ENCODE assay signal across 2 cellular contexts in genomic region chr11:103987631-103988594, GRCh38.
A peak's percentile ranks its signal among the peaks of the same experiment; 100 is the strongest.
TF ChIP-seq lines count a peak whose summit lies in the region.

No MANE protein-coding gene starts in this region.

TF ChIP-seq in A549, 52 proteins besides CTCF, POLR2A, EP300 and RAD21:
- TF ChIP-seq MAFK (IDR thresholded peaks at IDR 0.05; ENCODE audit: partially characterized antibody) = peak; percentile 14
- TF ChIP-seq KDM5A (IDR thresholded peaks at IDR 0.05) = no peak

TF ChIP-seq in GM23338, 12 proteins besides CTCF, POLR2A, EP300 and RAD21:
- TF ChIP-seq ZNF331 (CRISPR knock-in tag; IDR thresholded peaks at IDR 0.05; ENCODE audit: low read depth) (no peak), EZH2phosphoT487 (IDR thresholded peaks at IDR 0.05; ENCODE audit: unreplicated experiment) (no peak), STAT1 (IDR thresholded peaks at IDR 0.05; ENCODE audit: unreplicated experiment) (no peak), ZNF114 (CRISPR knock-in tag; IDR thresholded peaks at IDR 0.05) (no peak), EZH2 (IDR thresholded peaks at IDR 0.05; ENCODE audit: low read depth, unreplicated experiment) (no peak), JUNB (IDR thresholded peaks at IDR 0.05; ENCODE audit: unreplicated experiment) (no peak), ETS1 (IDR thresholded peaks at IDR 0.05) (no peak), POLR2AphosphoS5 (IDR thresholded peaks at IDR 0.05; ENCODE audit: low read depth) (no peak), ZNF462 (CRISPR knock-in tag; IDR thresholded peaks at IDR 0.05) (no peak), CREB1 (CRISPR knock-in tag; IDR thresholded peaks at IDR 0.05; ENCODE audit: low read depth) (no peak), NANOG (IDR thresholded peaks at IDR 0.05; ENCODE audit: borderline replicate concordance) (no peak)
- TF ChIP-seq, protein P1, sequence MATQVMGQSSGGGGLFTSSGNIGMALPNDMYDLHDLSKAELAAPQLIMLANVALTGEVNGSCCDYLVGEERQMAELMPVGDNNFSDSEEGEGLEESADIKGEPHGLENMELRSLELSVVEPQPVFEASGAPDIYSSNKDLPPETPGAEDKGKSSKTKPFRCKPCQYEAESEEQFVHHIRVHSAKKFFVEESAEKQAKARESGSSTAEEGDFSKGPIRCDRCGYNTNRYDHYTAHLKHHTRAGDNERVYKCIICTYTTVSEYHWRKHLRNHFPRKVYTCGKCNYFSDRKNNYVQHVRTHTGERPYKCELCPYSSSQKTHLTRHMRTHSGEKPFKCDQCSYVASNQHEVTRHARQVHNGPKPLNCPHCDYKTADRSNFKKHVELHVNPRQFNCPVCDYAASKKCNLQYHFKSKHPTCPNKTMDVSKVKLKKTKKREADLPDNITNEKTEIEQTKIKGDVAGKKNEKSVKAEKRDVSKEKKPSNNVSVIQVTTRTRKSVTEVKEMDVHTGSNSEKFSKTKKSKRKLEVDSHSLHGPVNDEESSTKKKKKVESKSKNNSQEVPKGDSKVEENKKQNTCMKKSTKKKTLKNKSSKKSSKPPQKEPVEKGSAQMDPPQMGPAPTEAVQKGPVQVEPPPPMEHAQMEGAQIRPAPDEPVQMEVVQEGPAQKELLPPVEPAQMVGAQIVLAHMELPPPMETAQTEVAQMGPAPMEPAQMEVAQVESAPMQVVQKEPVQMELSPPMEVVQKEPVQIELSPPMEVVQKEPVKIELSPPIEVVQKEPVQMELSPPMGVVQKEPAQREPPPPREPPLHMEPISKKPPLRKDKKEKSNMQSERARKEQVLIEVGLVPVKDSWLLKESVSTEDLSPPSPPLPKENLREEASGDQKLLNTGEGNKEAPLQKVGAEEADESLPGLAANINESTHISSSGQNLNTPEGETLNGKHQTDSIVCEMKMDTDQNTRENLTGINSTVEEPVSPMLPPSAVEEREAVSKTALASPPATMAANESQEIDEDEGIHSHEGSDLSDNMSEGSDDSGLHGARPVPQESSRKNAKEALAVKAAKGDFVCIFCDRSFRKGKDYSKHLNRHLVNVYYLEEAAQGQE (IDR thresholded peaks at IDR 0.05; ENCODE audit: unreplicated experiment) = no peak
